Comparison of ENCODE assay signal across 1 cellular context in genomic region chr6:53598584-53598983, GRCh38.
TF ChIP-seq lines count a peak whose summit lies in the region.

No MANE protein-coding gene starts in this region.

TF ChIP-seq in K562, 482 proteins besides CTCF, POLR2A, EP300 and RAD21:
- TF ChIP-seq CBFB (CRISPR knock-in tag; IDR thresholded peaks at IDR 0.05), result no peak
- peak; percentile 43 to 49; a peak in 3 of 4 replicates for TF ChIP-seq NRF1 (conservative IDR thresholded peaks at IDR 0.05 in 1 of 2, IDR thresholded peaks at IDR 0.05 in 1 of 2)
- TF ChIP-seq ZBTB12 (CRISPR knock-in tag; IDR thresholded peaks at IDR 0.05), result no peak
- TF ChIP-seq ZNF561 (CRISPR knock-in tag; conservative IDR thresholded peaks at IDR 0.05), result no peak
